Comparison of ENCODE assay signal across 26 cellular contexts in the genomic region with DNA sequence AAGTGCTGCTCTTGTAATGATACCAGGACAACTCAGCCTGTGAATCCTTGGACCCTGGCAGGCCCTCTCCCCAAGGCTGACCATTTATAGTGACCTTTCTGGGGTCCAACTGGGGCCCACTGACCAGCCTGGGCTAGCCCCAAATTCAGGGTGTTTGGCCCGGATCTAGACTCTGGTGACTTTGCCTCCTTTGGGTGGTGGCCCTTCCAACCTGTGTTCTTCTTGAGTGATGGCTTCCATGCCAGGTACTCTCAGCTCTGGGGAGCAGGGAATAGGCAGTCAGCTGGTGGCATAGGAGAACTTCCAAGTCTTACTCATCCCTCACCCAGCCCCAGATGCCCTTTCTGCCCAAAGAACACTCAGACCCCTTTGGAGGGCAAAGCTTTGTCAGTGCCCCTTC. TPM values are rescaled to one million over a fixed set of nuclear protein-coding genes. Genes with fewer than 3 reads are reported as not detected.
DNase-seq lines count a peak whose midpoint lies in the region; ATAC-seq and TF ChIP-seq lines count a peak whose summit lies in the region.
"Had no signal": no experiment of that assay in that cellular context is flagged by ENCODE, and none has a peak within 500 bp of the region (broad histone marks: within the 10 kb centered on the region; RNA-seq: fewer than 3 reads in every experiment).

No MANE protein-coding gene starts in this region.

- no peak overlapping the region for H3K4me3 ChIP-seq in heart right ventricle
- H3K4me3 ChIP-seq: A549, BLaER1, GM12878 had no signal

- TF ChIP-seq CTCF in heart right ventricle (IDR thresholded peaks at IDR 0.05) = no peak

- no peak overlapping the region for H3K27ac ChIP-seq in heart right ventricle
- H3K27ac ChIP-seq: 22Rv1, A549, BLaER1 had no signal

- intact Hi-C loops in cardiac septum (cut with DNase I) = no loop called here
- intact Hi-C loops in heart right ventricle (cut with DNase I) = no loop called here
- intact Hi-C loops in posterior vena cava (cut with DNase I) = no loop called here

- ATAC-seq in heart right ventricle (no peak), HG03469 (IDR thresholded peaks at IDR 0.05; ENCODE audit: unreplicated experiment) (no peak)
- ATAC-seq: A549, GM12878 had no signal

- peaks cover 0 to 4% (median 0%) of the 10 kb centered on the region in 7 donors for H3K27me3 ChIP-seq in heart right ventricle
- H3K27me3 ChIP-seq: BE2C, BLaER1 had no signal

- 93 to 100% methylated on average over 1 of the region's 1 CpG for WGBS in heart right ventricle, 2 donors

- H3K36me3 ChIP-seq in heart right ventricle = no peaks in the 10 kb centered on the region
- H3K36me3 ChIP-seq: BE2C, BLaER1 had no signal

- H3K9me3 ChIP-seq in heart right ventricle = no peaks in the 10 kb centered on the region
- H3K9me3 ChIP-seq: BE2C had no signal

- H3K4me1 ChIP-seq in heart right ventricle = no peaks in the 10 kb centered on the region
- H3K4me1 ChIP-seq: BE2C, BLaER1 had no signal

- DNase-seq in cardiac septum (ENCODE audit: low spot score) (peak; percentile 19), heart right ventricle (no peak), AG20443 (ENCODE audit: low spot score) (peak; percentile 4), posterior vena cava (ENCODE audit: low spot score) (peak; percentile 60), ureter (ENCODE audit: low spot score) (peak; percentile 5), T1000 (lab: John Stamatoyannopoulos, UW) (no peak)
- DNase-seq in activated T-cell treated with anti-CD3 and anti-CD28 coated beads, Interleukin-2, amount 50 U/mL, for 1 hour = no peak
- DNase-seq: BE2C; C1 segment of cervical spinal cord; CD4-positive, alpha-beta memory T cell; CD4-positive, CD25-positive, alpha-beta regulatory T cell; CD8-positive, alpha-beta memory T cell; COR-L47; DMS 273 treated with DMSO at 0.1 percent for 48 hours; DMS153; DMS53; DMS79; DND-41; EL; GDM1 had no signal

RNA-seq across cellular contexts. Expression of a gene that starts 10.3 kb away (rescaled TPM):
- 0.78 TPM for total RNA-seq in cardiac septum
- 1 to 10 TPM in 3 of 10 donors, under 1 TPM in 7; 0.42 to 1.4 (median 0.77) TPM for total RNA-seq in heart right ventricle
- 1 to 10 TPM; 1.4 to 2.3 TPM for polyA plus RNA-seq in heart right ventricle
- under 1 TPM; 0.67 to 0.79 TPM for total RNA-seq in posterior vena cava
- total RNA-seq in ureter = 0.78 TPM
- total RNA-seq: CD4-positive, alpha-beta memory T cell; CD4-positive, CD25-positive, alpha-beta regulatory T cell; CD8-positive, alpha-beta memory T cell; G401 had no signal
- polyA plus RNA-seq: CD4-positive, alpha-beta memory T cell; CD8-positive, alpha-beta memory T cell had no signal

RNA-seq across cellular contexts. Expression of a gene that starts 19.5 kb away (rescaled TPM):
- 40.7 TPM for total RNA-seq in cardiac septum
- total RNA-seq in heart right ventricle = 10 to 100 TPM; 37.6 to 64.8 (median 46.4) TPM
- polyA plus RNA-seq in heart right ventricle = 10 to 100 TPM; 37.4 to 51.6 TPM
- total RNA-seq in posterior vena cava = 10 to 100 TPM; 31.0 to 35.4 TPM
- total RNA-seq in ureter = 43.5 TPM

Comparison
In these comparisons a context has a peak if more than half of its experiments do, and no peak if none do; other contexts are left out.
1. DNase-seq: peak in cardiac septum (single experiment), AG20443 (single experiment), posterior vena cava (single experiment) and ureter (single experiment); none in heart right ventricle (0 of 2), activated T-cell treated with anti-CD3 and anti-CD28 coated beads, Interleukin-2, amount 50 U/mL, for 1 hour (single experiment) and T1000 (single experiment).